Comparison of ENCODE assay signal across 16 cellular contexts in genomic region chr16:57634171-57634570, GRCh38. TPM values are rescaled to one million over a fixed set of nuclear protein-coding genes. Genes with fewer than 3 reads are reported as not detected.
A peak's percentile ranks its signal among the peaks of the same experiment; 100 is the strongest.
DNase-seq lines count a peak whose midpoint lies in the region; ATAC-seq and TF ChIP-seq lines count a peak whose summit lies in the region.
"Had no signal": no experiment of that assay in that cellular context is flagged by ENCODE, and none has a peak within 500 bp of the region (broad histone marks: within the 10 kb centered on the region; RNA-seq: fewer than 3 reads in every experiment).

No MANE protein-coding gene starts in this region.

- TF ChIP-seq EP300 in stomach (IDR thresholded peaks at IDR 0.05), result no peak

- H3K4me1 ChIP-seq in stomach, result peaks cover 66 to 100% (median 91%) of the 10 kb centered on the region in 4 donors

- no peaks in the 10 kb centered on the region for H3K36me3 ChIP-seq in stomach

- TF ChIP-seq POLR2A in stomach (IDR thresholded peaks at IDR 0.05), result no peak

- intact Hi-C loops in stomach (cut with DNase I; ENCODE audit: low total_unique reads), result no loop called here

- WGBS in stomach, 5 donors, result 33 to 49% (median 42%) methylated on average over 3 to 4 of the region's 4 CpGs

- ATAC-seq in GM19463 (IDR thresholded peaks at IDR 0.05; ENCODE audit: unreplicated experiment) (no peak), HG03571 (IDR thresholded peaks at IDR 0.05; ENCODE audit: unreplicated experiment) (no peak), HG02870 (IDR thresholded peaks at IDR 0.05; ENCODE audit: unreplicated experiment) (no peak)
- ATAC-seq: K562, left colon had no signal

- CTCF ChIA-PET in RWPE1 (lab: Yijun Ruan, JAX), result interaction anchor here (0.6 kb wide), 1 partner anchor 264 kb away, joined by 4 read pairs; no protein-coding TSS in a partner anchor

- H3K27me3 ChIP-seq in stomach, result peaks cover 0 to 77% (median 0%) of the 10 kb centered on the region in 3 donors

- H3K27ac ChIP-seq in RWPE1 (no peak overlapping the region), stomach (peak overlapping the region; percentile 22 to 82 (median 76))

- DNase-seq in ELR (ENCODE audit: low read depth) (peak; percentile 90), RWPE1 (ENCODE audit: low spot score) (peak; percentile 26), glomerular visceral epithelial cell (ENCODE audit: extremely low spot score) (peak; percentile 55), stomach (no peak)
- DNase-seq: activated naive CD4-positive, alpha-beta T cell treated with Interleukin-2 at 50 U/mL for 16 hours; COR-L47; left colon; NCI-H2029 treated with DMSO at 0.1 percent for 48 hours; stimulated activated CD4-positive, alpha-beta T cell treated with anti-CD3 and anti-CD28 coated beads, Interleukin-15, amount 100 ng/mL, for 24 hours; T-helper 2 cell had no signal

- no peaks in the 10 kb centered on the region for H3K9me3 ChIP-seq in stomach

- TF ChIP-seq CTCF in RWPE1 (conservative IDR thresholded peaks at IDR 0.05; ENCODE audit: low read depth), result no peak
- no peak for TF ChIP-seq CTCF in stomach (IDR thresholded peaks at IDR 0.05)

- POLR2A ChIA-PET in RWPE1 (lab: Yijun Ruan, JAX; ENCODE audit: low non-redundant PET), result no interaction called here

- no peak overlapping the region for H3K4me3 ChIP-seq in stomach
- H3K4me3 ChIP-seq: K562 had no signal

RNA-seq across cellular contexts. Expression of gene ADGRG1, which starts 5.7 kb away (rescaled TPM):
- 10 to 100 TPM; 17.4 to 84.8 (median 47.2) TPM for total RNA-seq in stomach
- polyA plus RNA-seq in stomach, result 10 to 100 TPM in 2 of 3 donors, 1 to 10 TPM in 1; 8.9 to 30.9 (median 21.7) TPM

RNA-seq across cellular contexts. Expression of gene ADGRG3, which starts 33.9 kb away (rescaled TPM):
- 10 to 100 TPM in 1 of 5 donors, 1 to 10 TPM in 2, not detected in 2; 1.7 to 50.2 (median 7.7) TPM for total RNA-seq in stomach
- polyA plus RNA-seq in stomach, result 1 to 10 TPM in 1 of 3 donors, under 1 TPM in 2; 0.46 to 1.7 (median 0.95) TPM
- total RNA-seq: chondrocyte, H4 had no signal
